Comparison of ENCODE assay signal across 8 cellular contexts in genomic region chr12:48980953-48981756, GRCh38. TPM values are rescaled to one million over a fixed set of nuclear protein-coding genes. Genes with fewer than 3 reads are reported as not detected.
A peak's percentile ranks its signal among the peaks of the same experiment; 100 is the strongest.
DNase-seq lines count a peak whose midpoint lies in the region; ATAC-seq and TF ChIP-seq lines count a peak whose summit lies in the region.

No MANE protein-coding gene starts in this region.

- peaks cover 45% of the 10 kb centered on the region for H3K4me1 Mint-ChIP-seq in activated naive CD8-positive, alpha-beta T cell (ENCODE audit: low read depth)
- H3K4me1 Mint-ChIP-seq in stimulated activated naive CD8-positive, alpha-beta T cell treated with anti-CD3 and anti-CD28 coated beads, Interleukin-15, Interleukin-2, amounts not matched to agents 100 ng/mL and 50 ng/mL, for 24 hours (ENCODE audit: low read depth), result peaks cover 52% of the 10 kb centered on the region

- peak overlapping the region; percentile 84 for H3K4me3 Mint-ChIP-seq in activated naive CD8-positive, alpha-beta T cell
- H3K4me3 Mint-ChIP-seq in stimulated activated naive CD8-positive, alpha-beta T cell treated with anti-CD3 and anti-CD28 coated beads, Interleukin-15, Interleukin-2, amounts not matched to agents 100 ng/mL and 50 ng/mL, for 24 hours, result peak overlapping the region; percentile 66

- H3K9me3 Mint-ChIP-seq in activated naive CD8-positive, alpha-beta T cell (ENCODE audit: low read depth), result no peaks in the 10 kb centered on the region
- no peaks in the 10 kb centered on the region for H3K9me3 Mint-ChIP-seq in stimulated activated naive CD8-positive, alpha-beta T cell treated with anti-CD3 and anti-CD28 coated beads, Interleukin-15, Interleukin-2, amounts not matched to agents 100 ng/mL and 50 ng/mL, for 24 hours

- peaks cover 95% of the 10 kb centered on the region for H3K27me3 ChIP-seq in gastroesophageal sphincter

- peak overlapping the region in 1 of 2 donors; percentile 42 for H3K4me3 ChIP-seq in gastroesophageal sphincter

- H3K9me3 ChIP-seq in gastroesophageal sphincter, result no peaks in the 10 kb centered on the region

- peak overlapping the region; percentile 28 for H3K27ac Mint-ChIP-seq in activated naive CD8-positive, alpha-beta T cell
- peak overlapping the region; percentile 70 for H3K27ac Mint-ChIP-seq in stimulated activated naive CD8-positive, alpha-beta T cell treated with anti-CD3 and anti-CD28 coated beads, Interleukin-15, Interleukin-2, amounts not matched to agents 100 ng/mL and 50 ng/mL, for 24 hours

- H3K36me3 ChIP-seq in gastroesophageal sphincter, result no peaks in the 10 kb centered on the region

- no peak for TF ChIP-seq CTCF in gastroesophageal sphincter (IDR thresholded peaks at IDR 0.05)

- H3K36me3 Mint-ChIP-seq in activated naive CD8-positive, alpha-beta T cell, result no peaks in the 10 kb centered on the region
- no peaks in the 10 kb centered on the region for H3K36me3 Mint-ChIP-seq in stimulated activated naive CD8-positive, alpha-beta T cell treated with anti-CD3 and anti-CD28 coated beads, Interleukin-15, Interleukin-2, amounts not matched to agents 100 ng/mL and 50 ng/mL, for 24 hours (ENCODE audit: low read depth)

- no peak for TF ChIP-seq POLR2A in gastroesophageal sphincter (IDR thresholded peaks at IDR 0.05)

- TF ChIP-seq EP300 in Ishikawa (IDR thresholded peaks at IDR 0.05; ENCODE audit: borderline replicate concordance), result no peak
- no peak for TF ChIP-seq EP300 in gastroesophageal sphincter (IDR thresholded peaks at IDR 0.05)

- ATAC-seq in gastroesophageal sphincter (no peak), GM21717 (IDR thresholded peaks at IDR 0.05; ENCODE audit: unreplicated experiment) (no peak)

- TF ChIP-seq RAD21 in Ishikawa (IDR thresholded peaks at IDR 0.05; ENCODE audit: low read depth), result no peak

- H3K27me3 Mint-ChIP-seq in activated naive CD8-positive, alpha-beta T cell, result no peaks in the 10 kb centered on the region
- peaks cover 87% of the 10 kb centered on the region for H3K27me3 Mint-ChIP-seq in stimulated activated naive CD8-positive, alpha-beta T cell treated with anti-CD3 and anti-CD28 coated beads, Interleukin-15, Interleukin-2, amounts not matched to agents 100 ng/mL and 50 ng/mL, for 24 hours

- DNase-seq in Ammon's horn (ENCODE audit: low spot score) (peak; percentile 54), islet precursor cell (peak; percentile 82), substantia nigra (lab: John Stamatoyannopoulos, UW) (no peak)

- peaks cover 0 to 44% (median 38%) of the 10 kb centered on the region in 3 donors for H3K4me1 ChIP-seq in gastroesophageal sphincter

- no peak overlapping the region for H3K27ac ChIP-seq in substantia nigra (ENCODE audit: low read depth, low read length, poor library complexity, severe bottlenecking)
- no peak overlapping the region for H3K27ac ChIP-seq in gastroesophageal sphincter

- 2% methylated on average over 10 of the region's 91 CpGs; no CpG with 5 or more reads in 1 of the 2 donors for WGBS in gastroesophageal sphincter (ENCODE audit: low coverage in 1 of 2), 2 donors

TF ChIP-seq in Ishikawa, 13 proteins besides CTCF, POLR2A, EP300 and RAD21:
- no peak for TF ChIP-seq TAF1 (IDR thresholded peaks at IDR 0.05; ENCODE audit: low read depth)
- TF ChIP-seq ZBTB7A (IDR thresholded peaks at IDR 0.05; ENCODE audit: low read depth), result peak; percentile 26; the same call in 1 of the 2 replicates
- no peak for TF ChIP-seq USF1 (IDR thresholded peaks at IDR 0.05)
- no peak for TF ChIP-seq TEAD4 (IDR thresholded peaks at IDR 0.05)
- TF ChIP-seq CEBPB (IDR thresholded peaks at IDR 0.05), result no peak
- 0 out of 2 replicates have a peak, but pooled peaks have one; percentile 12 for TF ChIP-seq NFIC (IDR thresholded peaks at IDR 0.05)
- no peak for TF ChIP-seq TCF12 (IDR thresholded peaks at IDR 0.05; ENCODE audit: low read depth)
- TF ChIP-seq MAX (IDR thresholded peaks at IDR 0.05), result peak; percentile 91

RNA-seq across cellular contexts. Expression of gene WNT1, which starts 3.0 kb away (rescaled TPM):
- total RNA-seq in gastroesophageal sphincter, result not detected

RNA-seq across cellular contexts. Expression of gene WNT10B, which starts 9.6 kb away (rescaled TPM):
- 1 to 10 TPM in 2 of 4 donors, under 1 TPM in 1, not detected in 1; 0.54 to 3.3 (median 1.2) TPM for total RNA-seq in gastroesophageal sphincter

RNA-seq across cellular contexts. Expression of gene DDN, which starts 18.0 kb away (rescaled TPM):
- total RNA-seq in gastroesophageal sphincter, result not detected

RNA-seq across cellular contexts. Expression of gene ARF3, which starts 23.9 kb away (rescaled TPM):
- 10 to 100 TPM; 52.6 to 91.6 (median 83.1) TPM for total RNA-seq in gastroesophageal sphincter

RNA-seq across cellular contexts. Expression of gene PRKAG1, which starts 37.4 kb away (rescaled TPM):
- 10 to 100 TPM; 55.9 to 79.9 (median 64.2) TPM for total RNA-seq in gastroesophageal sphincter

Comparison
In these comparisons a context has a peak if more than half of its experiments do, and no peak if none do; other contexts are left out.
1. DNase-seq: peak in Ammon's horn (single experiment) and islet precursor cell (single experiment); none in substantia nigra (0 of 49).